1 cellular context compared by ENCODE assay signal in the genomic region with DNA sequence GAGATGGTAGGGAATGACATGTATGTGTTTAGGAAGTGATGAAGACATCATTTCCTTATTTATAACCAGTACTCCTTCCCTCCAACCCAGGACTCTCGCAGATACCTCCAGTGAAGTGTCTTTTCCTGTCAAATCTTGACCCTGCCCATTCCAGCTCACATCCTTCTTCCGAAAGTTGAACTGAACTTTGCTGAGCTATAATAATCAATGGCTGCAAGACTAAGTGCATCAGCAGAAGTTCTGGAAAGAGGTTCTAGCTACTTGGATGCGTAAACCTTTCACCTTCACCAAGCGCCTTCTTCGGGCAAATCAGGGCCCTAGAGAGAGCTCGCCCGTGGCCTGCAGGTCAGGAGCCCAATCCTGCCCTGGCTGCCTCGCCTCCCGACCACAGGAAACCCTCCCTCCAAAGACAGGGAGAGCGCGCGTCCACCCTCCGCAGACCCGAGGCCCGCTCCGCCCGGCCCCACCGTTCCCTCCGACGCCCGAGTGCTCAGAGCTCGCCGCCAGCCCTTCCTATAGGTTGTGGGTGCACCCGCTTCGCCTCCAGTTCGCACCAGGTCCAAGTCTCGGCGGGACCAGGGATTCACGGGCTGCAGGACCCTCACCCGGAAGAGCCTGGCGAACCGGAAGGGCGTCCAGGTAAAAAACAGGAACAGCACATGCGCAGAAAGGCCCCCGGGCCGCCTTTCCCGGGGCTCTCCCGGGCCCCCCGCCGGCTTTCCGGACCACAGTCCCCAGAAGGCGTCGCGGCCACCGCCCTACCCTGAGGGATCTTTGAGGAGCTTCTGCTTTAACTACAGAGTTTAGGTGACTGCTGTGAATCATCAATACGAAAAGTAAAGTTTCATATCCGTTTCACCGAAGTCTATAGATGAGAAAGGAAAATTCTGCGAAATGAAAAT.
TF ChIP-seq lines count a peak whose summit lies in the region.

A gene (minus strand): TSS at position 617 of the 902 bp plus-strand sequence. CDS start 1,457 bp downstream, outside the sequence.

TF ChIP-seq in HepG2, 621 proteins besides CTCF, POLR2A, EP300 and RAD21 (continued from another document and continues in another):
- TF ChIP-seq, protein P1, sequence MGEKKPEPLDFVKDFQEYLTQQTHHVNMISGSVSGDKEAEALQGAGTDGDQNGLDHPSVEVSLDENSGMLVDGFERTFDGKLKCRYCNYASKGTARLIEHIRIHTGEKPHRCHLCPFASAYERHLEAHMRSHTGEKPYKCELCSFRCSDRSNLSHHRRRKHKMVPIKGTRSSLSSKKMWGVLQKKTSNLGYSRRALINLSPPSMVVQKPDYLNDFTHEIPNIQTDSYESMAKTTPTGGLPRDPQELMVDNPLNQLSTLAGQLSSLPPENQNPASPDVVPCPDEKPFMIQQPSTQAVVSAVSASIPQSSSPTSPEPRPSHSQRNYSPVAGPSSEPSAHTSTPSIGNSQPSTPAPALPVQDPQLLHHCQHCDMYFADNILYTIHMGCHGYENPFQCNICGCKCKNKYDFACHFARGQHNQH (CRISPR knock-in tag; IDR thresholded peaks at IDR 0.05), result 0 out of 2 replicates have a peak, but pooled peaks have one; percentile 40
- TF ChIP-seq MEIS1 (CRISPR knock-in tag; IDR thresholded peaks at IDR 0.05; ENCODE audit: borderline replicate concordance) (no peak), TP53 (CRISPR knock-in tag; conservative IDR thresholded peaks at IDR 0.05) (0 out of 2 replicates have a peak, but pooled peaks have one; percentile 48), MYC (CRISPR knock-in tag; IDR thresholded peaks at IDR 0.05; ENCODE audit: borderline replicate concordance) (peak; percentile 58; the same call in 1 of the 2 replicates), ZSCAN30 (CRISPR knock-in tag; IDR thresholded peaks at IDR 0.05) (peak; percentile 57; the same call in 1 of the 2 replicates), PHF8 (CRISPR knock-in tag; IDR thresholded peaks at IDR 0.05) (peak; percentile 93), ZC3H13 (CRISPR knock-in tag; IDR thresholded peaks at IDR 0.05) (no peak), ZNF160 (CRISPR knock-in tag; IDR thresholded peaks at IDR 0.05) (no peak), YEATS2 (CRISPR knock-in tag; IDR thresholded peaks at IDR 0.05; ENCODE audit: borderline replicate concordance) (peak; percentile 72; the same call in 1 of the 2 replicates), RXRA (CRISPR knock-in tag; IDR thresholded peaks at IDR 0.05) (peak; percentile 65; the same call in 1 of the 2 replicates), NFKB2 (CRISPR knock-in tag; IDR thresholded peaks at IDR 0.05; ENCODE audit: borderline replicate concordance) (peak; percentile 77; the same call in 1 of the 2 replicates), DNMT1 (CRISPR knock-in tag; IDR thresholded peaks at IDR 0.05) (no peak), ZNF367 (CRISPR knock-in tag; IDR thresholded peaks at IDR 0.05; ENCODE audit: borderline replicate concordance) (0 out of 2 replicates have a peak, but pooled peaks have one; percentile 47), ZFY (CRISPR knock-in tag; IDR thresholded peaks at IDR 0.05) (peak; percentile 80), TBP (CRISPR knock-in tag; IDR thresholded peaks at IDR 0.05) (0 out of 2 replicates have a peak, but pooled peaks have one; percentile 84), BRD4 (CRISPR knock-in tag; IDR thresholded peaks at IDR 0.05) (peak; percentile 71; the same call in 1 of the 2 replicates), ZNF431 (CRISPR knock-in tag; IDR thresholded peaks at IDR 0.05; ENCODE audit: borderline replicate concordance, low read depth) (no peak), ZFP36L1 (CRISPR knock-in tag; IDR thresholded peaks at IDR 0.05) (0 out of 2 replicates have a peak, but pooled peaks have one; percentile 53), TCF7L2 (IDR thresholded peaks at IDR 0.05; ENCODE audit: low read depth, low read length) (no peak), ZNF713 (CRISPR knock-in tag; IDR thresholded peaks at IDR 0.05) (no peak), ZSCAN31 (CRISPR knock-in tag; IDR thresholded peaks at IDR 0.05; ENCODE audit: low read depth) (no peak), ZMAT3 (CRISPR knock-in tag; conservative IDR thresholded peaks at IDR 0.05) (no peak), FOXK1 (CRISPR knock-in tag; IDR thresholded peaks at IDR 0.05; ENCODE audit: borderline replicate concordance, low read depth) (peak; percentile 54; the same call in 1 of the 2 replicates), ZNF329 (CRISPR knock-in tag; IDR thresholded peaks at IDR 0.05; ENCODE audit: low read depth) (no peak), ZZZ3 (CRISPR knock-in tag; IDR thresholded peaks at IDR 0.05; ENCODE audit: borderline replicate concordance) (no peak), ZFP90 (CRISPR knock-in tag; IDR thresholded peaks at IDR 0.05; ENCODE audit: borderline replicate concordance) (no peak), POLR2G (IDR thresholded peaks at IDR 0.05; ENCODE audit: low read depth, low read length) (peak; percentile 86), ZNF234 (CRISPR knock-in tag; conservative IDR thresholded peaks at IDR 0.05) (0 out of 2 replicates have a peak, but pooled peaks have one; percentile 57), AGO2 (optimal IDR thresholded peaks at IDR 0.05; ENCODE audit: low read depth, low read length) (peak; percentile 70), ZBTB20 (CRISPR knock-in tag; IDR thresholded peaks at IDR 0.05; ENCODE audit: borderline replicate concordance, low read depth) (peak; percentile 49; the same call in 1 of the 2 replicates), TBX2 (CRISPR knock-in tag; IDR thresholded peaks at IDR 0.05; ENCODE audit: borderline replicate concordance) (0 out of 2 replicates have a peak, but pooled peaks have one; percentile 16), HDAC2 (CRISPR knock-in tag; IDR thresholded peaks at IDR 0.05) (no peak), ZBTB7B (CRISPR knock-in tag; IDR thresholded peaks at IDR 0.05) (0 out of 2 replicates have a peak, but pooled peaks have one; percentile 31), ZNF75D (CRISPR knock-in tag; IDR thresholded peaks at IDR 0.05; ENCODE audit: borderline replicate concordance) (no peak), ARID2 (CRISPR knock-in tag; IDR thresholded peaks at IDR 0.05; ENCODE audit: borderline replicate concordance) (no peak), SMAD1 (CRISPR knock-in tag; IDR thresholded peaks at IDR 0.05; ENCODE audit: borderline replicate concordance, low read depth) (no peak), ZNF562 (CRISPR knock-in tag; IDR thresholded peaks at IDR 0.05; ENCODE audit: borderline replicate concordance) (no peak), ZNF260 (CRISPR knock-in tag; IDR thresholded peaks at IDR 0.05; ENCODE audit: borderline replicate concordance, low read depth) (no peak), MXI1 (IDR thresholded peaks at IDR 0.05; ENCODE audit: borderline replicate concordance, low read depth, low read length) (peak; percentile 15; the same call in 1 of the 3 replicates), NR2F6 (IDR thresholded peaks at IDR 0.05) (no peak), NR2F6 (CRISPR knock-in tag; IDR thresholded peaks at IDR 0.05) (no peak)
- TF ChIP-seq, protein P2, sequence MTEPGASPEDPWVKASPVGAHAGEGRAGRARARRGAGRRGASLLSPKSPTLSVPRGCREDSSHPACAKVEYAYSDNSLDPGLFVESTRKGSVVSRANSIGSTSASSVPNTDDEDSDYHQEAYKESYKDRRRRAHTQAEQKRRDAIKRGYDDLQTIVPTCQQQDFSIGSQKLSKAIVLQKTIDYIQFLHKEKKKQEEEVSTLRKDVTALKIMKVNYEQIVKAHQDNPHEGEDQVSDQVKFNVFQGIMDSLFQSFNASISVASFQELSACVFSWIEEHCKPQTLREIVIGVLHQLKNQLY (CRISPR knock-in tag; IDR thresholded peaks at IDR 0.05), result no peak
- TF ChIP-seq, protein P3, sequence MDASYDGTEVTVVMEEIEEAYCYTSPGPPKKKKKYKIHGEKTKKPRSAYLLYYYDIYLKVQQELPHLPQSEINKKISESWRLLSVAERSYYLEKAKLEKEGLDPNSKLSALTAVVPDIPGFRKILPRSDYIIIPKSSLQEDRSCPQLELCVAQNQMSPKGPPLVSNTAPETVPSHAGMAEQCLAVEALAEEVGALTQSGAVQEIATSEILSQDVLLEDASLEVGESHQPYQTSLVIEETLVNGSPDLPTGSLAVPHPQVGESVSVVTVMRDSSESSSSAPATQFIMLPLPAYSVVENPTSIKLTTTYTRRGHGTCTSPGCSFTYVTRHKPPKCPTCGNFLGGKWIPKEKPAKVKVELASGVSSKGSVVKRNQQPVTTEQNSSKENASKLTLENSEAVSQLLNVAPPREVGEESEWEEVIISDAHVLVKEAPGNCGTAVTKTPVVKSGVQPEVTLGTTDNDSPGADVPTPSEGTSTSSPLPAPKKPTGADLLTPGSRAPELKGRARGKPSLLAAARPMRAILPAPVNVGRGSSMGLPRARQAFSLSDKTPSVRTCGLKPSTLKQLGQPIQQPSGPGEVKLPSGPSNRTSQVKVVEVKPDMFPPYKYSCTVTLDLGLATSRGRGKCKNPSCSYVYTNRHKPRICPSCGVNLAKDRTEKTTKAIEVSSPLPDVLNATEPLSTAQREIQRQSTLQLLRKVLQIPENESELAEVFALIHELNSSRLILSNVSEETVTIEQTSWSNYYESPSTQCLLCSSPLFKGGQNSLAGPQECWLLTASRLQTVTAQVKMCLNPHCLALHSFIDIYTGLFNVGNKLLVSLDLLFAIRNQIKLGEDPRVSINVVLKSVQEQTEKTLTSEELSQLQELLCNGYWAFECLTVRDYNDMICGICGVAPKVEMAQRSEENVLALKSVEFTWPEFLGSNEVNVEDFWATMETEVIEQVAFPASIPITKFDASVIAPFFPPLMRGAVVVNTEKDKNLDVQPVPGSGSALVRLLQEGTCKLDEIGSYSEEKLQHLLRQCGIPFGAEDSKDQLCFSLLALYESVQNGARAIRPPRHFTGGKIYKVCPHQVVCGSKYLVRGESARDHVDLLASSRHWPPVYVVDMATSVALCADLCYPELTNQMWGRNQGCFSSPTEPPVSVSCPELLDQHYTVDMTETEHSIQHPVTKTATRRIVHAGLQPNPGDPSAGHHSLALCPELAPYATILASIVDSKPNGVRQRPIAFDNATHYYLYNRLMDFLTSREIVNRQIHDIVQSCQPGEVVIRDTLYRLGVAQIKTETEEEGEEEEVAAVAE (CRISPR knock-in tag; IDR thresholded peaks at IDR 0.05; ENCODE audit: borderline replicate concordance), result 0 out of 2 replicates have a peak, but pooled peaks have one; percentile 42
- TF ChIP-seq, protein P4, sequence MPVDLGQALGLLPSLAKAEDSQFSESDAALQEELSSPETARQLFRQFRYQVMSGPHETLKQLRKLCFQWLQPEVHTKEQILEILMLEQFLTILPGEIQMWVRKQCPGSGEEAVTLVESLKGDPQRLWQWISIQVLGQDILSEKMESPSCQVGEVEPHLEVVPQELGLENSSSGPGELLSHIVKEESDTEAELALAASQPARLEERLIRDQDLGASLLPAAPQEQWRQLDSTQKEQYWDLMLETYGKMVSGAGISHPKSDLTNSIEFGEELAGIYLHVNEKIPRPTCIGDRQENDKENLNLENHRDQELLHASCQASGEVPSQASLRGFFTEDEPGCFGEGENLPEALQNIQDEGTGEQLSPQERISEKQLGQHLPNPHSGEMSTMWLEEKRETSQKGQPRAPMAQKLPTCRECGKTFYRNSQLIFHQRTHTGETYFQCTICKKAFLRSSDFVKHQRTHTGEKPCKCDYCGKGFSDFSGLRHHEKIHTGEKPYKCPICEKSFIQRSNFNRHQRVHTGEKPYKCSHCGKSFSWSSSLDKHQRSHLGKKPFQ (CRISPR knock-in tag; IDR thresholded peaks at IDR 0.05; ENCODE audit: insufficient replicate concordance), result no peak
- TF ChIP-seq, protein P5, sequence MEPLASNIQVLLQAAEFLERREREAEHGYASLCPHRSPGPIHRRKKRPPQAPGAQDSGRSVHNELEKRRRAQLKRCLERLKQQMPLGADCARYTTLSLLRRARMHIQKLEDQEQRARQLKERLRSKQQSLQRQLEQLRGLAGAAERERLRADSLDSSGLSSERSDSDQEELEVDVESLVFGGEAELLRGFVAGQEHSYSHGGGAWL (CRISPR knock-in tag; IDR thresholded peaks at IDR 0.05), result peak; percentile 54; the same call in 1 of the 2 replicates
- TF ChIP-seq, protein P6, sequence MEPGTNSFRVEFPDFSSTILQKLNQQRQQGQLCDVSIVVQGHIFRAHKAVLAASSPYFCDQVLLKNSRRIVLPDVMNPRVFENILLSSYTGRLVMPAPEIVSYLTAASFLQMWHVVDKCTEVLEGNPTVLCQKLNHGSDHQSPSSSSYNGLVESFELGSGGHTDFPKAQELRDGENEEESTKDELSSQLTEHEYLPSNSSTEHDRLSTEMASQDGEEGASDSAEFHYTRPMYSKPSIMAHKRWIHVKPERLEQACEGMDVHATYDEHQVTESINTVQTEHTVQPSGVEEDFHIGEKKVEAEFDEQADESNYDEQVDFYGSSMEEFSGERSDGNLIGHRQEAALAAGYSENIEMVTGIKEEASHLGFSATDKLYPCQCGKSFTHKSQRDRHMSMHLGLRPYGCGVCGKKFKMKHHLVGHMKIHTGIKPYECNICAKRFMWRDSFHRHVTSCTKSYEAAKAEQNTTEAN (CRISPR knock-in tag; conservative IDR thresholded peaks at IDR 0.05), result no peak
- TF ChIP-seq, protein P7, sequence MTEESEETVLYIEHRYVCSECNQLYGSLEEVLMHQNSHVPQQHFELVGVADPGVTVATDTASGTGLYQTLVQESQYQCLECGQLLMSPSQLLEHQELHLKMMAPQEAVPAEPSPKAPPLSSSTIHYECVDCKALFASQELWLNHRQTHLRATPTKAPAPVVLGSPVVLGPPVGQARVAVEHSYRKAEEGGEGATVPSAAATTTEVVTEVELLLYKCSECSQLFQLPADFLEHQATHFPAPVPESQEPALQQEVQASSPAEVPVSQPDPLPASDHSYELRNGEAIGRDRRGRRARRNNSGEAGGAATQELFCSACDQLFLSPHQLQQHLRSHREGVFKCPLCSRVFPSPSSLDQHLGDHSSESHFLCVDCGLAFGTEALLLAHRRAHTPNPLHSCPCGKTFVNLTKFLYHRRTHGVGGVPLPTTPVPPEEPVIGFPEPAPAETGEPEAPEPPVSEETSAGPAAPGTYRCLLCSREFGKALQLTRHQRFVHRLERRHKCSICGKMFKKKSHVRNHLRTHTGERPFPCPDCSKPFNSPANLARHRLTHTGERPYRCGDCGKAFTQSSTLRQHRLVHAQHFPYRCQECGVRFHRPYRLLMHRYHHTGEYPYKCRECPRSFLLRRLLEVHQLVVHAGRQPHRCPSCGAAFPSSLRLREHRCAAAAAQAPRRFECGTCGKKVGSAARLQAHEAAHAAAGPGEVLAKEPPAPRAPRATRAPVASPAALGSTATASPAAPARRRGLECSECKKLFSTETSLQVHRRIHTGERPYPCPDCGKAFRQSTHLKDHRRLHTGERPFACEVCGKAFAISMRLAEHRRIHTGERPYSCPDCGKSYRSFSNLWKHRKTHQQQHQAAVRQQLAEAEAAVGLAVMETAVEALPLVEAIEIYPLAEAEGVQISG (CRISPR knock-in tag; IDR thresholded peaks at IDR 0.05), result peak; percentile 65; the same call in 1 of the 2 replicates
- TF ChIP-seq, protein P8, sequence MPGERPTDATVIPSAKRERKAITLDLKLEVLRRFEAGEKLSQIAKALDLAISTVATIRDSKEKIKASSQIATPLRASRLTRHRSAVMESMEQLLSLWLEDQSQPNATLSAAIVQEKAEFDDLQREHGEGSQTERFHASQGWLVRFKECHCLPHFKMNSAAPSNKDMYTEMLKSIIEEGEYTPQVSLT (CRISPR knock-in tag; IDR thresholded peaks at IDR 0.05; ENCODE audit: borderline replicate concordance, low read depth), result no peak
- TF ChIP-seq, protein P9, sequence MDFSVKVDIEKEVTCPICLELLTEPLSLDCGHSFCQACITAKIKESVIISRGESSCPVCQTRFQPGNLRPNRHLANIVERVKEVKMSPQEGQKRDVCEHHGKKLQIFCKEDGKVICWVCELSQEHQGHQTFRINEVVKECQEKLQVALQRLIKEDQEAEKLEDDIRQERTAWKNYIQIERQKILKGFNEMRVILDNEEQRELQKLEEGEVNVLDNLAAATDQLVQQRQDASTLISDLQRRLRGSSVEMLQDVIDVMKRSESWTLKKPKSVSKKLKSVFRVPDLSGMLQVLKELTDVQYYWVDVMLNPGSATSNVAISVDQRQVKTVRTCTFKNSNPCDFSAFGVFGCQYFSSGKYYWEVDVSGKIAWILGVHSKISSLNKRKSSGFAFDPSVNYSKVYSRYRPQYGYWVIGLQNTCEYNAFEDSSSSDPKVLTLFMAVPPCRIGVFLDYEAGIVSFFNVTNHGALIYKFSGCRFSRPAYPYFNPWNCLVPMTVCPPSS (IDR thresholded peaks at IDR 0.05), result no peak
